Comparison of ENCODE assay signal across 19 cellular contexts in the genomic region with DNA sequence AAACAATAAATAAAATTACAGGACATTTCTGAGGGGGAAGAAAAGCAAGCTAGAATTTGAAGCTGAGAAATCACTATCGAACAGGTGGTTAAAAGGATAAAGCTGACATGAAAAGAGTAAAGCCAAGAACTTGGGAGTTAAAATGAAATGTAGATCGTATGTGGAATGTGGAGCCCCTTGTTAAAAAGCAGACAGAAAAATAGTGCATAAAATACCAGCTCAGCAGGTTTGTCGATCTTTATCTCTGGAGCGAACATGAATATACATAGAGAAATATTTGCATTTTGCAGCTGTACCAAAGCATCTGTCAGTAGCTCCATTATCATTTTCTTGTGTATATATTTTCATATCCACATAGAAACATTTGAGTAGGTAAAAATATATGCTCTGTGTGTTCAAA.
DNase-seq lines count a peak whose midpoint lies in the region; ATAC-seq, FAIRE-seq and TF ChIP-seq lines count a peak whose summit lies in the region.
"Had no signal": no experiment of that assay in that cellular context is flagged by ENCODE, and none has a peak within 500 bp of the region (broad histone marks: within the 10 kb centered on the region; RNA-seq: fewer than 3 reads in every experiment).

No MANE protein-coding gene starts in this region.

- H3K9me3 Mint-ChIP-seq in endothelial cell (ENCODE audit: unreplicated experiment) = no peaks in the 10 kb centered on the region
- H3K9me3 Mint-ChIP-seq: GM23338, IgD-negative memory B cell had no signal

- H4K20me1 ChIP-seq in endothelial cell of umbilical vein (replicated peaks; ENCODE audit: control insufficient read depth, extremely low read depth, insufficient read depth, low read length) = no peaks in the 10 kb centered on the region

- WGBS in sigmoid colon, 2 donors = 51 to 70% methylated on average over 4 of the region's 4 CpGs

- no TSS peak for BruUV-seq in endothelial cell of umbilical vein (replicated peaks; lab: Mats Ljungman, UMichigan)

- TF ChIP-seq POLR2A in endothelial cell of umbilical vein (IDR thresholded peaks at IDR 0.05; ENCODE audit: low read depth, low read length) (no peak), sigmoid colon (IDR thresholded peaks at IDR 0.05) (no peak)

- H3K4me3 ChIP-seq in ACC112 (ENCODE audit: low read depth, low read length) (no peak overlapping the region), endothelial cell of umbilical vein (replicated peaks in 1 of 3; ENCODE audit: insufficient read depth in 1 of 3, low read depth in 1 of 3, low read length in 3 of 3) (no peak overlapping the region), sigmoid colon (no peak overlapping the region)
- H3K4me3 ChIP-seq: GM23338 had no signal

- intact Hi-C loops in endothelial cell of umbilical vein (cut with micrococcal nuclease) (no loop called here), sigmoid colon (cut with DNase I) (no loop called here)

- DNase-seq in HT-29 (ENCODE audit: low spot score) (peak; percentile 51), NCI-H526 treated with DMSO at 0.1 percent for 48 hours (lab: John Stamatoyannopoulos, UW) (peak; percentile 92), endothelial cell of umbilical vein (ENCODE audit: low read depth, low spot score) (peak; percentile 31), anterior cingulate cortex (lab: John Stamatoyannopoulos, UW) (no peak), endothelial cell (ENCODE audit: low spot score) (no peak), sigmoid colon (no peak)
- DNase-seq: 8988T, BE2C, DMS79 treated with DMSO at 0.1 percent for 48 hours, EL, H7 had no signal

- POLR2A ChIA-PET in endothelial cell of umbilical vein (lab: Charles Lee) = no interaction called here

- ATAC-seq in HG02623 (IDR thresholded peaks at IDR 0.05; ENCODE audit: unreplicated experiment) = no peak
- ATAC-seq: GM23338 had no signal

- no peak for TF ChIP-seq EP300 in sigmoid colon (IDR thresholded peaks at IDR 0.05)

- H3K27me3 ChIP-seq in ACC112 (ENCODE audit: insufficient read depth, low read length) (no peaks in the 10 kb centered on the region), endothelial cell of umbilical vein (ENCODE audit: control insufficient read depth in 2 of 2, insufficient read depth in 2 of 2, low read length in 2 of 2) (no peaks in the 10 kb centered on the region), sigmoid colon (no peaks in the 10 kb centered on the region)
- H3K27me3 ChIP-seq: BE2C had no signal

- H2AFZ ChIP-seq in ACC112 (ENCODE audit: low read length, unreplicated experiment) (peak overlapping the region; percentile 1), endothelial cell of umbilical vein (ENCODE audit: low read depth, low read length) (no peak overlapping the region)
- H2AFZ ChIP-seq: GM23338 had no signal

- dilution Hi-C loops in endothelial cell of umbilical vein (cut with MboI; ENCODE audit: extremely low pct_ligation_motif_present, low sequenced_read_pairs) = no loop called here

- CTCF ChIA-PET in endothelial cell of umbilical vein (lab: Charles Lee) = interaction anchor here (0.9 to 1.3 kb wide), 6 partner anchors 10 to 158 kb away, joined by 3 to 5 read pairs (median 3); no protein-coding TSS in a partner anchor

- H3K4me1 ChIP-seq in ACC112 (ENCODE audit: control insufficient read depth, insufficient read depth, low read length, unreplicated experiment) (no peaks in the 10 kb centered on the region), endothelial cell of umbilical vein (ENCODE audit: control insufficient read depth, extremely low read depth, insufficient read depth, low read length) (no peaks in the 10 kb centered on the region), sigmoid colon (no peaks in the 10 kb centered on the region)
- H3K4me1 ChIP-seq: BE2C had no signal

- no peak overlapping the region for H3K4me3 Mint-ChIP-seq in endothelial cell (ENCODE audit: unreplicated experiment)
- H3K4me3 Mint-ChIP-seq: CD14-positive monocyte, GM23338, IgD-negative memory B cell had no signal

- H3K27me3 Mint-ChIP-seq in endothelial cell (ENCODE audit: unreplicated experiment) = peaks cover 3% of the 10 kb centered on the region

- H3K27ac Mint-ChIP-seq in endothelial cell (ENCODE audit: unreplicated experiment) = no peak overlapping the region
- H3K27ac Mint-ChIP-seq: CD14-positive monocyte, GM23338, IgD-negative memory B cell had no signal

- H3K9ac ChIP-seq in endothelial cell of umbilical vein (replicated peaks; ENCODE audit: extremely low read depth, insufficient read depth, low read length) = no peak overlapping the region
- H3K9ac ChIP-seq: KMS-11 had no signal

- H3K36me3 Mint-ChIP-seq in endothelial cell (ENCODE audit: low read depth, unreplicated experiment) = no peaks in the 10 kb centered on the region
- H3K36me3 Mint-ChIP-seq: CD14-positive monocyte had no signal

- H3K36me3 ChIP-seq in ACC112 (ENCODE audit: insufficient read depth, low read length) = no peaks in the 10 kb centered on the region
- no peaks in the 10 kb centered on the region for H3K36me3 ChIP-seq in endothelial cell of umbilical vein (ENCODE audit: control insufficient read depth in 2 of 2, extremely low read depth in 1 of 2, insufficient read depth in 2 of 2, low read length in 2 of 2)
- H3K36me3 ChIP-seq in sigmoid colon = no peaks in the 10 kb centered on the region
- H3K36me3 ChIP-seq: BE2C had no signal

- H3K4me1 Mint-ChIP-seq in endothelial cell (ENCODE audit: unreplicated experiment) = no peaks in the 10 kb centered on the region
- H3K4me1 Mint-ChIP-seq: CD14-positive monocyte had no signal

- no peaks in the 10 kb centered on the region for H3K9me1 ChIP-seq in endothelial cell of umbilical vein (replicated peaks; ENCODE audit: control insufficient read depth, extremely low read depth, insufficient read depth, low read length)

- H3K9me3 ChIP-seq in endothelial cell of umbilical vein (replicated peaks; ENCODE audit: control insufficient read depth, insufficient read depth, low read length) (no peaks in the 10 kb centered on the region), sigmoid colon (no peaks in the 10 kb centered on the region)
- H3K9me3 ChIP-seq: BE2C had no signal

- H3K79me2 ChIP-seq in ACC112 (ENCODE audit: control insufficient read depth, insufficient read depth, low read length, unreplicated experiment) (no peaks in the 10 kb centered on the region), endothelial cell of umbilical vein (ENCODE audit: control insufficient read depth, insufficient read depth, low read length) (no peaks in the 10 kb centered on the region)

- TF ChIP-seq CTCF in endothelial cell of umbilical vein (IDR thresholded peaks at IDR 0.05; ENCODE audit: extremely low read depth in 1 of 2, insufficient read depth in 1 of 2, low read depth in 1 of 2, low read length in 2 of 2) = no peak
- TF ChIP-seq CTCF in endothelial cell (IDR thresholded peaks at IDR 0.05; ENCODE audit: unreplicated experiment) = no peak
- no peak for TF ChIP-seq CTCF in sigmoid colon (IDR thresholded peaks at IDR 0.05)

- H3K27ac ChIP-seq in ACC112 (ENCODE audit: low read depth, low read length) (no peak overlapping the region), endothelial cell of umbilical vein (ENCODE audit: insufficient read depth, low read depth, low read length) (no peak overlapping the region), sigmoid colon (no peak overlapping the region)
- H3K27ac ChIP-seq: KMS-11 had no signal

- peak; percentile 18 for FAIRE-seq in endothelial cell of umbilical vein (lab: Jason Lieb, UNC)
- FAIRE-seq: G401.6, GM12891 had no signal

- H3K4me2 ChIP-seq in endothelial cell of umbilical vein (ENCODE audit: insufficient read depth, low read length) = no peak overlapping the region
- H3K4me2 ChIP-seq: GM23338, KMS-11 had no signal

TF ChIP-seq in endothelial cell of umbilical vein, 7 proteins besides CTCF, POLR2A, EP300 and RAD21:
- TF ChIP-seq, protein P1, sequence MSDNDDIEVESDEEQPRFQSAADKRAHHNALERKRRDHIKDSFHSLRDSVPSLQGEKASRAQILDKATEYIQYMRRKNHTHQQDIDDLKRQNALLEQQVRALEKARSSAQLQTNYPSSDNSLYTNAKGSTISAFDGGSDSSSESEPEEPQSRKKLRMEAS (IDR thresholded peaks at IDR 0.05; ENCODE audit: insufficient read depth, insufficient read length) = no peak
- peak; percentile 8 for TF ChIP-seq GATA2 (IDR thresholded peaks at IDR 0.05; ENCODE audit: insufficient read depth, insufficient read length, low read depth, low read length)

Comparison
In these comparisons a context has a peak if more than half of its experiments do, and no peak if none do; other contexts are left out.
1. DNase-seq: peak in HT-29 (single experiment), NCI-H526 treated with DMSO at 0.1 percent for 48 hours (single experiment) and endothelial cell of umbilical vein (single experiment); none in anterior cingulate cortex (0 of 58), endothelial cell (single experiment) and sigmoid colon (single experiment).